1 cellular context compared by ENCODE assay signal in genomic region chr11:65857500-65858353, GRCh38.
TF ChIP-seq lines count a peak whose summit lies in the region.

Gene CFL1, minus strand, starts transcription at chr11:65858180. Its CDS starts 81 bp downstream, at chr11:65858099.

TF ChIP-seq in HepG2, 621 proteins besides CTCF, POLR2A, EP300 and RAD21 (continued from another document and continues in another):
- TF ChIP-seq IRF1 (CRISPR knock-in tag; IDR thresholded peaks at IDR 0.05; ENCODE audit: low read depth), result no peak
- TF ChIP-seq ZNF382 (CRISPR knock-in tag; IDR thresholded peaks at IDR 0.05; ENCODE audit: borderline replicate concordance), result no peak
- no peak for TF ChIP-seq ZNF672 (CRISPR knock-in tag; IDR thresholded peaks at IDR 0.05)
- TF ChIP-seq ZNF800 (CRISPR knock-in tag; IDR thresholded peaks at IDR 0.05), result 0 out of 2 replicates have a peak, but pooled peaks have one; percentile 58
- TF ChIP-seq GRHL1 (CRISPR knock-in tag; conservative IDR thresholded peaks at IDR 0.05), result no peak
- no peak for TF ChIP-seq NFIC (IDR thresholded peaks at IDR 0.05; ENCODE audit: low read length)
- no peak for TF ChIP-seq SETDB1 (CRISPR knock-in tag; IDR thresholded peaks at IDR 0.05; ENCODE audit: borderline replicate concordance)
- peak; percentile 50; the same call in 1 of the 2 replicates for TF ChIP-seq THRA (CRISPR knock-in tag; IDR thresholded peaks at IDR 0.05; ENCODE audit: borderline replicate concordance)
- no peak for TF ChIP-seq ZNF615 (CRISPR knock-in tag; IDR thresholded peaks at IDR 0.05; ENCODE audit: borderline replicate concordance)
- no peak for TF ChIP-seq ZHX1 (CRISPR knock-in tag; IDR thresholded peaks at IDR 0.05; ENCODE audit: low read depth)
- no peak for TF ChIP-seq ZSCAN29 (CRISPR knock-in tag; conservative IDR thresholded peaks at IDR 0.05)
- no peak for TF ChIP-seq SMAD9 (CRISPR knock-in tag; IDR thresholded peaks at IDR 0.05)
- no peak for TF ChIP-seq ZNF674 (CRISPR knock-in tag; IDR thresholded peaks at IDR 0.05; ENCODE audit: low read depth)
- TF ChIP-seq RBAK (CRISPR knock-in tag; IDR thresholded peaks at IDR 0.05), result no peak
- TF ChIP-seq XBP1 (CRISPR knock-in tag; IDR thresholded peaks at IDR 0.05), result no peak; the same call in 1 of the 2 replicates
- TF ChIP-seq BHLHE40 (IDR thresholded peaks at IDR 0.05; ENCODE audit: low read length), result no peak
- TF ChIP-seq TEAD3 (CRISPR knock-in tag; optimal IDR thresholded peaks at IDR 0.05; ENCODE audit: borderline replicate concordance), result peak; percentile 30
- peak; percentile 94; the same call in 1 of the 2 replicates for TF ChIP-seq ZNF556 (CRISPR knock-in tag; IDR thresholded peaks at IDR 0.05; ENCODE audit: borderline replicate concordance)
- TF ChIP-seq ZNF567 (CRISPR knock-in tag; IDR thresholded peaks at IDR 0.05; ENCODE audit: borderline replicate concordance), result peak; percentile 96; the same call in 1 of the 2 replicates
- TF ChIP-seq ZNF740 (CRISPR knock-in tag; IDR thresholded peaks at IDR 0.05), result no peak
- no peak; the same call in 1 of the 2 replicates for TF ChIP-seq ZNF598 (CRISPR knock-in tag; IDR thresholded peaks at IDR 0.05; ENCODE audit: borderline replicate concordance)
- TF ChIP-seq FOXO4 (CRISPR knock-in tag; conservative IDR thresholded peaks at IDR 0.05), result no peak
- TF ChIP-seq ZNF552 (CRISPR knock-in tag; IDR thresholded peaks at IDR 0.05; ENCODE audit: borderline replicate concordance), result no peak; the same call in 1 of the 2 replicates
- no peak for TF ChIP-seq PREB (CRISPR knock-in tag; IDR thresholded peaks at IDR 0.05)
- no peak for TF ChIP-seq ZXDC (CRISPR knock-in tag; IDR thresholded peaks at IDR 0.05)
- no peak for TF ChIP-seq ZNF704 (CRISPR knock-in tag; IDR thresholded peaks at IDR 0.05; ENCODE audit: borderline replicate concordance)
- TF ChIP-seq NFIB (CRISPR knock-in tag; IDR thresholded peaks at IDR 0.05; ENCODE audit: borderline replicate concordance), result no peak
- TF ChIP-seq RFX5 (IDR thresholded peaks at IDR 0.05; ENCODE audit: low read depth, low read length), result no peak
- TF ChIP-seq ZNF432 (CRISPR knock-in tag; IDR thresholded peaks at IDR 0.05; ENCODE audit: borderline replicate concordance), result no peak
- no peak for TF ChIP-seq ZNF251 (CRISPR knock-in tag; IDR thresholded peaks at IDR 0.05)
- no peak for TF ChIP-seq DMTF1 (CRISPR knock-in tag; IDR thresholded peaks at IDR 0.05)
